14 cellular contexts compared by ENCODE assay signal in genomic region chr14:99173086-99173485, GRCh38.
DNase-seq lines count a peak whose midpoint lies in the region; ATAC-seq and TF ChIP-seq lines count a peak whose summit lies in the region.
"Had no signal": no experiment of that assay in that cellular context is flagged by ENCODE, and none has a peak within 500 bp of the region (broad histone marks: within the 10 kb centered on the region; RNA-seq: fewer than 3 reads in every experiment).

No MANE protein-coding gene starts in this region.

- H3K27ac ChIP-seq in stomach, result no peak overlapping the region
- H3K27ac ChIP-seq: HL-60 had no signal

- H3K4me1 ChIP-seq in stomach, result no peaks in the 10 kb centered on the region

- H3K36me3 ChIP-seq in H7 (replicated peaks; ENCODE audit: control insufficient read depth, insufficient read depth, low read length) (no peaks in the 10 kb centered on the region), stomach (no peaks in the 10 kb centered on the region)

- no peak overlapping the region for H3K4me3 ChIP-seq in H7 (ENCODE audit: insufficient read depth, low read depth, low read length)
- no peak overlapping the region for H3K4me3 ChIP-seq in stomach

- TF ChIP-seq CTCF in stomach (IDR thresholded peaks at IDR 0.05), result no peak

- 87 to 92% (median 91%) methylated on average over 9 to 11 of the region's 11 CpGs for WGBS in stomach, 5 donors

- ATAC-seq in left lobe of liver, result no peak

- no peak for TF ChIP-seq POLR2A in stomach (IDR thresholded peaks at IDR 0.05)

- intact Hi-C loops in stomach (cut with DNase I; ENCODE audit: low total_unique reads), result no loop called here

- H3K27me3 ChIP-seq in H7 (ENCODE audit: control insufficient read depth, insufficient read depth, low read length) (no peaks in the 10 kb centered on the region), stomach (peaks cover 0 to 4% (median 0%) of the 10 kb centered on the region in 3 donors)

- peak; percentile 11 to 14 for DNase-seq in activated T-cell treated with anti-CD3 and anti-CD28 coated beads, Interleukin-2, amount 50 U/mL, for 48 hours
- DNase-seq in activated T-cell treated with anti-CD3 and anti-CD28 coated beads for 4 hours (no peak), H7 (peak; percentile 51), ecto neural progenitor cell (ENCODE audit: low spot score) (peak; percentile 22), stomach (peak; percentile 18), ureter (ENCODE audit: low spot score) (no peak), left lobe of liver (ENCODE audit: low spot score) (no peak)
- DNase-seq: AML-193, DMS79, MV-4-11, NCI-H1417 treated with DMSO at 0.1 percent for 48 hours, NCI-H2029 treated with DMSO at 0.1 percent for 48 hours, NCI-H510A treated with DMSO at 0.1 percent for 48 hours had no signal

- no peak for TF ChIP-seq EP300 in stomach (IDR thresholded peaks at IDR 0.05)

- H3K9me3 ChIP-seq in stomach, result no peaks in the 10 kb centered on the region

Comparison
In these comparisons a context has a peak if more than half of its experiments do, and no peak if none do; other contexts are left out.
1. DNase-seq: peak in activated T-cell treated with anti-CD3 and anti-CD28 coated beads, Interleukin-2, amount 50 U/mL, for 48 hours (2 of 2), H7 (single experiment), ecto neural progenitor cell (single experiment) and stomach (single experiment); none in activated T-cell treated with anti-CD3 and anti-CD28 coated beads for 4 hours (single experiment), ureter (single experiment) and left lobe of liver (single experiment).